2 cellular contexts compared by ENCODE assay signal in the genomic region with DNA sequence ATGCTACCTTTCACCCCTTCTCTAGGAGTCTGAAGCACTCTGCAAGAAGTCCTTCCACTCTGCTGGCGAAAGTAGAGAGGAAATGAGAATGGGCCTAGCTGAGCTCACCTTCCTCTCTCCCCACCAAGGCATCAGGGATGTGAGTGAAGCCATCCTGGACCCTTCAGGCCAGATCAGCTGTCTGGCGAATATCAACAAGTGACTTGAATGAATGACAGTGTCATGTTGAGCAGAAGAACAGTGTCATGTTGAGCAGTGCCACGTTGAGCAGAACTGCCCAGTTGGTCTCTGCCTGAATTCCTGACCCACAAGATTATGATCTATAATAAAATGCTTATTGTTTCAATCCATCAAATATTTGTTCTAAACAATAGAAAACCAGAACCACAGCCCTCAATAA.
TF ChIP-seq lines count a peak whose summit lies in the region.

No MANE protein-coding gene starts in this region.

TF ChIP-seq in HEK293, 187 proteins besides CTCF, POLR2A, EP300 and RAD21 (continued from another document):
- TF ChIP-seq ZXDB (tag by site-specific recombination; IDR thresholded peaks at IDR 0.05): no peak
- no peak for TF ChIP-seq KLF16 (tag by site-specific recombination; IDR thresholded peaks at IDR 0.05)
- TF ChIP-seq SCRT2 (tag by site-specific recombination; IDR thresholded peaks at IDR 0.05): peak; percentile 51

TF ChIP-seq in IMR-90, 13 proteins besides CTCF, POLR2A, EP300 and RAD21 (continued from another document):
- TF ChIP-seq BHLHE40 (IDR thresholded peaks at IDR 0.05; ENCODE audit: low read depth, low read length): no peak
- TF ChIP-seq NFE2L2 (IDR thresholded peaks at IDR 0.05; ENCODE audit: low read depth, low read length): no peak
- TF ChIP-seq FOS (IDR thresholded peaks at IDR 0.05; ENCODE audit: low read depth, low read length): no peak
- no peak for TF ChIP-seq MAFK (IDR thresholded peaks at IDR 0.05; ENCODE audit: low read depth, low read length)
- TF ChIP-seq, protein P1, sequence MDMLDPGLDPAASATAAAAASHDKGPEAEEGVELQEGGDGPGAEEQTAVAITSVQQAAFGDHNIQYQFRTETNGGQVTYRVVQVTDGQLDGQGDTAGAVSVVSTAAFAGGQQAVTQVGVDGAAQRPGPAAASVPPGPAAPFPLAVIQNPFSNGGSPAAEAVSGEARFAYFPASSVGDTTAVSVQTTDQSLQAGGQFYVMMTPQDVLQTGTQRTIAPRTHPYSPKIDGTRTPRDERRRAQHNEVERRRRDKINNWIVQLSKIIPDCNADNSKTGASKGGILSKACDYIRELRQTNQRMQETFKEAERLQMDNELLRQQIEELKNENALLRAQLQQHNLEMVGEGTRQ (IDR thresholded peaks at IDR 0.05; ENCODE audit: low read depth, low read length): no peak
- TF ChIP-seq RFX5 (IDR thresholded peaks at IDR 0.05; ENCODE audit: low read depth, low read length): no peak
- no peak for TF ChIP-seq MXI1 (IDR thresholded peaks at IDR 0.05; ENCODE audit: borderline replicate concordance, low read depth, low read length)
- TF ChIP-seq SMC3 (IDR thresholded peaks at IDR 0.05; ENCODE audit: low read depth, low read length): no peak
- TF ChIP-seq RCOR1 (IDR thresholded peaks at IDR 0.05; ENCODE audit: insufficient replicate concordance, low read length): no peak
- TF ChIP-seq MAZ (IDR thresholded peaks at IDR 0.05; ENCODE audit: borderline replicate concordance, low read depth, low read length): no peak
- TF ChIP-seq ELK1 (IDR thresholded peaks at IDR 0.05; ENCODE audit: borderline replicate concordance, low read depth, low read length): no peak
- no peak for TF ChIP-seq CEBPB (IDR thresholded peaks at IDR 0.05; ENCODE audit: low read depth, low read length)
